In genomic region chr5:42872865-42873264, GRCh38 we compare ENCODE assay signal across 1 cellular context.
TF ChIP-seq lines count a peak whose summit lies in the region.

No MANE protein-coding gene starts in this region.

TF ChIP-seq in K562, 482 proteins besides CTCF, POLR2A, EP300 and RAD21 (continued from another document and continues in another):
- TF ChIP-seq E2F8 (IDR thresholded peaks at IDR 0.05; ENCODE audit: low read depth, partially characterized antibody): no peak
- TF ChIP-seq TEAD2 (tag; IDR thresholded peaks at IDR 0.05): no peak
- no peak for TF ChIP-seq YBX1 (IDR thresholded peaks at IDR 0.05)
- no peak for TF ChIP-seq MGA (IDR thresholded peaks at IDR 0.05)
- TF ChIP-seq FOXP4 (CRISPR knock-in tag; IDR thresholded peaks at IDR 0.05; ENCODE audit: borderline replicate concordance): no peak
- no peak for TF ChIP-seq ZNF436 (CRISPR knock-in tag; IDR thresholded peaks at IDR 0.05)
- no peak for TF ChIP-seq TCF7L2 (IDR thresholded peaks at IDR 0.05; ENCODE audit: low read depth, low read length)
- peak; percentile 38; the same call in 1 of the 2 replicates for TF ChIP-seq FOSL1 (tag; conservative IDR thresholded peaks at IDR 0.05)
- peak; percentile 35; the same call in 1 of the 2 replicates for TF ChIP-seq VEZF1 (CRISPR knock-in tag; IDR thresholded peaks at IDR 0.05)
- TF ChIP-seq SMAD3 (CRISPR knock-in tag; conservative IDR thresholded peaks at IDR 0.05): no peak
- peak; percentile 88 for TF ChIP-seq NFIC (IDR thresholded peaks at IDR 0.05)
- peak; percentile 96 for TF ChIP-seq TEAD4 (IDR thresholded peaks at IDR 0.05; ENCODE audit: low read length)
- no peak for TF ChIP-seq TEAD4 (CRISPR knock-in tag; IDR thresholded peaks at IDR 0.05; ENCODE audit: borderline replicate concordance)
- TF ChIP-seq ZBTB43 (CRISPR knock-in tag; IDR thresholded peaks at IDR 0.05): no peak
- no peak for TF ChIP-seq NR2C2 (CRISPR knock-in tag; IDR thresholded peaks at IDR 0.05)
- TF ChIP-seq NR2C2 (tag; IDR thresholded peaks at IDR 0.05): peak; percentile 55; the same call in 1 of the 2 replicates
- TF ChIP-seq ZNF408 (CRISPR knock-in tag; IDR thresholded peaks at IDR 0.05; ENCODE audit: low read depth): no peak
- 0 out of 2 replicates have a peak, but pooled peaks have one; percentile 39 for TF ChIP-seq CREB3 (tag; conservative IDR thresholded peaks at IDR 0.05; ENCODE audit: low read depth)
- TF ChIP-seq ARID1B (IDR thresholded peaks at IDR 0.05): peak; percentile 97
- TF ChIP-seq TRIM25 (IDR thresholded peaks at IDR 0.05; ENCODE audit: borderline replicate concordance): no peak
- no peak for TF ChIP-seq CSDE1 (IDR thresholded peaks at IDR 0.05)
- TF ChIP-seq ZNF311 (CRISPR knock-in tag; IDR thresholded peaks at IDR 0.05): no peak
- no peak for TF ChIP-seq ZBTB26 (CRISPR knock-in tag; IDR thresholded peaks at IDR 0.05)
- TF ChIP-seq MECOM (CRISPR knock-in tag; IDR thresholded peaks at IDR 0.05): peak; percentile 71; the same call in 1 of the 2 replicates
- TF ChIP-seq ELK1 (CRISPR knock-in tag; IDR thresholded peaks at IDR 0.05): no peak
- TF ChIP-seq ZNF586 (CRISPR knock-in tag; conservative IDR thresholded peaks at IDR 0.05): no peak
- TF ChIP-seq ZNF561 (CRISPR knock-in tag; conservative IDR thresholded peaks at IDR 0.05): no peak
- peak; percentile 68 to 96; a peak in 3 of 4 replicates for TF ChIP-seq RCOR1 (IDR thresholded peaks at IDR 0.05; ENCODE audit: borderline replicate concordance in 1 of 2, low read depth in 2 of 2, low read length in 2 of 2)
- TF ChIP-seq SMC3 (conservative IDR thresholded peaks at IDR 0.05; ENCODE audit: insufficient read depth, low read depth, low read length): 0 out of 2 replicates have a peak, but pooled peaks have one; percentile 11
- no peak for TF ChIP-seq ZBTB7A (IDR thresholded peaks at IDR 0.05; ENCODE audit: borderline replicate concordance, control insufficient read depth, low read depth, low read length)
- TF ChIP-seq ZNF23 (CRISPR knock-in tag; IDR thresholded peaks at IDR 0.05): no peak
- TF ChIP-seq ERF (CRISPR knock-in tag; IDR thresholded peaks at IDR 0.05): no peak
- TF ChIP-seq MCM5 (IDR thresholded peaks at IDR 0.05; ENCODE audit: low read depth): no peak
- no peak for TF ChIP-seq E2F3 (CRISPR knock-in tag; IDR thresholded peaks at IDR 0.05)
